1 cellular context compared by ENCODE assay signal in the genomic region with DNA sequence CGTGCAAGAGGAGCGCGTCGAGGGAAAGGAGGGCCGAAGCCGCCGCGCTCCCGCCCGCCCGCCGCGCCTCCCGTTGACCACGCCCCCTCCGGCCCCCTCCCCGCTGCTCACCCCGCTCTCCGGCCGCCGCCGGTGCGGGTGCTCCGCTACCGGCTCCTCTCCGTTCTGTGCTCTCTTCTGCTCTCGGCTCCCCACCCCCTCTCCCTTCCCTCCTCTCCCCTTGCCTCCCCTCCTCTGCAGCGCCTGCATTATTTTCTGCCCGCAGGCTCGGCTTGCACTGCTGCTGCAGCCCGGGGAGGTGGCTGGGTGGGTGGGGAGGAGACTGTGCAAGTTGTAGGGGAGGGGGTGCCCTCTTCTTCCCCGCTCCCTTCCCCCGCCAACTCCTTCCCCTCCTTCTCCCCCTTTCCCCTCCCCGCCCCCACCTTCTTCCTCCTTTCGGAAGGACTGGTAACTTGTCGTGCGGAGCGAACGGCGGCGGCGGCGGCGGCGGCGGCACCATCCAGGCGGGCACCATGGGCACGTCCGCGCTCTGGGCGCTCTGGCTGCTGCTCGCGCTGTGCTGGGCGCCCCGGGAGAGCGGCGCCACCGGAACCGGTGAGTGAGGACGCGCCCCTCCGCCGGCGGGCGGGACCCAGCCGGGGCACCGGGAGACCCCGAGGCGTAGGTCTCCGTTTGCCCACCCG.
TF ChIP-seq lines count a peak whose summit lies in the region.

A gene (plus strand): TSS at position 110 of the 683 bp plus-strand sequence. CDS start 403 bp downstream, at position 513.

TF ChIP-seq in GM12878, 131 proteins besides CTCF, POLR2A, EP300 and RAD21 (continued from another document):
- TF ChIP-seq, protein P1, sequence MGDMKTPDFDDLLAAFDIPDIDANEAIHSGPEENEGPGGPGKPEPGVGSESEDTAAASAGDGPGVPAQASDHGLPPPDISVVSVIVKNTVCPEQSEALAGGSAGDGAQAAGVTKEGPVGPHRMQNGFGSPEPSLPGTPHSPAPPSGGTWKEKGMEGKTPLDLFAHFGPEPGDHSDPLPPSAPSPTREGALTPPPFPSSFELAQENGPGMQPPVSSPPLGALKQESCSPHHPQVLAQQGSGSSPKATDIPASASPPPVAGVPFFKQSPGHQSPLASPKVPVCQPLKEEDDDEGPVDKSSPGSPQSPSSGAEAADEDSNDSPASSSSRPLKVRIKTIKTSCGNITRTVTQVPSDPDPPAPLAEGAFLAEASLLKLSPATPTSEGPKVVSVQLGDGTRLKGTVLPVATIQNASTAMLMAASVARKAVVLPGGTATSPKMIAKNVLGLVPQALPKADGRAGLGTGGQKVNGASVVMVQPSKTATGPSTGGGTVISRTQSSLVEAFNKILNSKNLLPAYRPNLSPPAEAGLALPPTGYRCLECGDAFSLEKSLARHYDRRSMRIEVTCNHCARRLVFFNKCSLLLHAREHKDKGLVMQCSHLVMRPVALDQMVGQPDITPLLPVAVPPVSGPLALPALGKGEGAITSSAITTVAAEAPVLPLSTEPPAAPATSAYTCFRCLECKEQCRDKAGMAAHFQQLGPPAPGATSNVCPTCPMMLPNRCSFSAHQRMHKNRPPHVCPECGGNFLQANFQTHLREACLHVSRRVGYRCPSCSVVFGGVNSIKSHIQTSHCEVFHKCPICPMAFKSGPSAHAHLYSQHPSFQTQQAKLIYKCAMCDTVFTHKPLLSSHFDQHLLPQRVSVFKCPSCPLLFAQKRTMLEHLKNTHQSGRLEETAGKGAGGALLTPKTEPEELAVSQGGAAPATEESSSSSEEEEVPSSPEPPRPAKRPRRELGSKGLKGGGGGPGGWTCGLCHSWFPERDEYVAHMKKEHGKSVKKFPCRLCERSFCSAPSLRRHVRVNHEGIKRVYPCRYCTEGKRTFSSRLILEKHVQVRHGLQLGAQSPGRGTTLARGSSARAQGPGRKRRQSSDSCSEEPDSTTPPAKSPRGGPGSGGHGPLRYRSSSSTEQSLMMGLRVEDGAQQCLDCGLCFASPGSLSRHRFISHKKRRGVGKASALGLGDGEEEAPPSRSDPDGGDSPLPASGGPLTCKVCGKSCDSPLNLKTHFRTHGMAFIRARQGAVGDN (IDR thresholded peaks at IDR 0.05), result no peak
- TF ChIP-seq EED (IDR thresholded peaks at IDR 0.05; ENCODE audit: low read depth) (no peak), ZNF217 (IDR thresholded peaks at IDR 0.05) (no peak), MEF2B (IDR thresholded peaks at IDR 0.05; ENCODE audit: partially characterized antibody, poor library complexity, severe bottlenecking) (no peak), HDAC6 (IDR thresholded peaks at IDR 0.05; ENCODE audit: unreplicated experiment) (no peak), NR2C2 (IDR thresholded peaks at IDR 0.05; ENCODE audit: borderline replicate concordance, control insufficient read depth, insufficient read length, low read depth) (no peak), TBL1XR1 (IDR thresholded peaks at IDR 0.05; ENCODE audit: low read depth, low read length) (no peak), SMAD1 (IDR thresholded peaks at IDR 0.05; ENCODE audit: low read depth, partially characterized antibody) (no peak), FOXK2 (IDR thresholded peaks at IDR 0.05) (no peak), BHLHE40 (IDR thresholded peaks at IDR 0.05; ENCODE audit: borderline replicate concordance in 1 of 2, low read depth in 2 of 2, low read length in 1 of 2) (no peak), KAT2A (conservative IDR thresholded peaks at IDR 0.05; ENCODE audit: control insufficient read depth, low read depth, low read length) (no peak), KDM1A (IDR thresholded peaks at IDR 0.05; ENCODE audit: borderline replicate concordance) (no peak)
- TF ChIP-seq, protein P2, sequence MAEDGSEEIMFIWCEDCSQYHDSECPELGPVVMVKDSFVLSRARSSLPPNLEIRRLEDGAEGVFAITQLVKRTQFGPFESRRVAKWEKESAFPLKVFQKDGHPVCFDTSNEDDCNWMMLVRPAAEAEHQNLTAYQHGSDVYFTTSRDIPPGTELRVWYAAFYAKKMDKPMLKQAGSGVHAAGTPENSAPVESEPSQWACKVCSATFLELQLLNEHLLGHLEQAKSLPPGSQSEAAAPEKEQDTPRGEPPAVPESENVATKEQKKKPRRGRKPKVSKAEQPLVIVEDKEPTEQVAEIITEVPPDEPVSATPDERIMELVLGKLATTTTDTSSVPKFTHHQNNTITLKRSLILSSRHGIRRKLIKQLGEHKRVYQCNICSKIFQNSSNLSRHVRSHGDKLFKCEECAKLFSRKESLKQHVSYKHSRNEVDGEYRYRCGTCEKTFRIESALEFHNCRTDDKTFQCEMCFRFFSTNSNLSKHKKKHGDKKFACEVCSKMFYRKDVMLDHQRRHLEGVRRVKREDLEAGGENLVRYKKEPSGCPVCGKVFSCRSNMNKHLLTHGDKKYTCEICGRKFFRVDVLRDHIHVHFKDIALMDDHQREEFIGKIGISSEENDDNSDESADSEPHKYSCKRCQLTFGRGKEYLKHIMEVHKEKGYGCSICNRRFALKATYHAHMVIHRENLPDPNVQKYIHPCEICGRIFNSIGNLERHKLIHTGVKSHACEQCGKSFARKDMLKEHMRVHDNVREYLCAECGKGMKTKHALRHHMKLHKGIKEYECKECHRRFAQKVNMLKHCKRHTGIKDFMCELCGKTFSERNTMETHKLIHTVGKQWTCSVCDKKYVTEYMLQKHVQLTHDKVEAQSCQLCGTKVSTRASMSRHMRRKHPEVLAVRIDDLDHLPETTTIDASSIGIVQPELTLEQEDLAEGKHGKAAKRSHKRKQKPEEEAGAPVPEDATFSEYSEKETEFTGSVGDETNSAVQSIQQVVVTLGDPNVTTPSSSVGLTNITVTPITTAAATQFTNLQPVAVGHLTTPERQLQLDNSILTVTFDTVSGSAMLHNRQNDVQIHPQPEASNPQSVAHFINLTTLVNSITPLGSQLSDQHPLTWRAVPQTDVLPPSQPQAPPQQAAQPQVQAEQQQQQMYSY (CRISPR knock-in tag; IDR thresholded peaks at IDR 0.05), result no peak
- TF ChIP-seq, protein P3, sequence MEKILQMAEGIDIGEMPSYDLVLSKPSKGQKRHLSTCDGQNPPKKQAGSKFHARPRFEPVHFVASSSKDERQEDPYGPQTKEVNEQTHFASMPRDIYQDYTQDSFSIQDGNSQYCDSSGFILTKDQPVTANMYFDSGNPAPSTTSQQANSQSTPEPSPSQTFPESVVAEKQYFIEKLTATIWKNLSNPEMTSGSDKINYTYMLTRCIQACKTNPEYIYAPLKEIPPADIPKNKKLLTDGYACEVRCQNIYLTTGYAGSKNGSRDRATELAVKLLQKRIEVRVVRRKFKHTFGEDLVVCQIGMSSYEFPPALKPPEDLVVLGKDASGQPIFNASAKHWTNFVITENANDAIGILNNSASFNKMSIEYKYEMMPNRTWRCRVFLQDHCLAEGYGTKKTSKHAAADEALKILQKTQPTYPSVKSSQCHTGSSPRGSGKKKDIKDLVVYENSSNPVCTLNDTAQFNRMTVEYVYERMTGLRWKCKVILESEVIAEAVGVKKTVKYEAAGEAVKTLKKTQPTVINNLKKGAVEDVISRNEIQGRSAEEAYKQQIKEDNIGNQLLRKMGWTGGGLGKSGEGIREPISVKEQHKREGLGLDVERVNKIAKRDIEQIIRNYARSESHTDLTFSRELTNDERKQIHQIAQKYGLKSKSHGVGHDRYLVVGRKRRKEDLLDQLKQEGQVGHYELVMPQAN (conservative IDR thresholded peaks at IDR 0.05), result no peak
- TF ChIP-seq, protein P4, sequence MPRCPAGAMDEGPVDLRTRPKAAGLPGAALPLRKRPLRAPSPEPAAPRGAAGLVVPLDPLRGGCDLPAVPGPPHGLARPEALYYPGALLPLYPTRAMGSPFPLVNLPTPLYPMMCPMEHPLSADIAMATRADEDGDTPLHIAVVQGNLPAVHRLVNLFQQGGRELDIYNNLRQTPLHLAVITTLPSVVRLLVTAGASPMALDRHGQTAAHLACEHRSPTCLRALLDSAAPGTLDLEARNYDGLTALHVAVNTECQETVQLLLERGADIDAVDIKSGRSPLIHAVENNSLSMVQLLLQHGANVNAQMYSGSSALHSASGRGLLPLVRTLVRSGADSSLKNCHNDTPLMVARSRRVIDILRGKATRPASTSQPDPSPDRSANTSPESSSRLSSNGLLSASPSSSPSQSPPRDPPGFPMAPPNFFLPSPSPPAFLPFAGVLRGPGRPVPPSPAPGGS (IDR thresholded peaks at IDR 0.05; ENCODE audit: borderline replicate concordance, insufficient read depth, low read depth, low read length, poor library complexity, severe bottlenecking), result no peak
- TF ChIP-seq, protein P5, sequence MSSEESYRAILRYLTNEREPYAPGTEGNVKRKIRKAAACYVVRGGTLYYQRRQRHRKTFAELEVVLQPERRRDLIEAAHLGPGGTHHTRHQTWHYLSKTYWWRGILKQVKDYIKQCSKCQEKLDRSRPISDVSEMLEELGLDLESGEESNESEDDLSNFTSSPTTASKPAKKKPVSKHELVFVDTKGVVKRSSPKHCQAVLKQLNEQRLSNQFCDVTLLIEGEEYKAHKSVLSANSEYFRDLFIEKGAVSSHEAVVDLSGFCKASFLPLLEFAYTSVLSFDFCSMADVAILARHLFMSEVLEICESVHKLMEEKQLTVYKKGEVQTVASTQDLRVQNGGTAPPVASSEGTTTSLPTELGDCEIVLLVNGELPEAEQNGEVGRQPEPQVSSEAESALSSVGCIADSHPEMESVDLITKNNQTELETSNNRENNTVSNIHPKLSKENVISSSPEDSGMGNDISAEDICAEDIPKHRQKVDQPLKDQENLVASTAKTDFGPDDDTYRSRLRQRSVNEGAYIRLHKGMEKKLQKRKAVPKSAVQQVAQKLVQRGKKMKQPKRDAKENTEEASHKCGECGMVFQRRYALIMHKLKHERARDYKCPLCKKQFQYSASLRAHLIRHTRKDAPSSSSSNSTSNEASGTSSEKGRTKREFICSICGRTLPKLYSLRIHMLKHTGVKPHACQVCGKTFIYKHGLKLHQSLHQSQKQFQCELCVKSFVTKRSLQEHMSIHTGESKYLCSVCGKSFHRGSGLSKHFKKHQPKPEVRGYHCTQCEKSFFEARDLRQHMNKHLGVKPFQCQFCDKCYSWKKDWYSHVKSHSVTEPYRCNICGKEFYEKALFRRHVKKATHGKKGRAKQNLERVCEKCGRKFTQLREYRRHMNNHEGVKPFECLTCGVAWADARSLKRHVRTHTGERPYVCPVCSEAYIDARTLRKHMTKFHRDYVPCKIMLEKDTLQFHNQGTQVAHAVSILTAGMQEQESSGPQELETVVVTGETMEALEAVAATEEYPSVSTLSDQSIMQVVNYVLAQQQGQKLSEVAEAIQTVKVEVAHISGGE (CRISPR knock-in tag; IDR thresholded peaks at IDR 0.05), result no peak
- TF ChIP-seq, protein P6, sequence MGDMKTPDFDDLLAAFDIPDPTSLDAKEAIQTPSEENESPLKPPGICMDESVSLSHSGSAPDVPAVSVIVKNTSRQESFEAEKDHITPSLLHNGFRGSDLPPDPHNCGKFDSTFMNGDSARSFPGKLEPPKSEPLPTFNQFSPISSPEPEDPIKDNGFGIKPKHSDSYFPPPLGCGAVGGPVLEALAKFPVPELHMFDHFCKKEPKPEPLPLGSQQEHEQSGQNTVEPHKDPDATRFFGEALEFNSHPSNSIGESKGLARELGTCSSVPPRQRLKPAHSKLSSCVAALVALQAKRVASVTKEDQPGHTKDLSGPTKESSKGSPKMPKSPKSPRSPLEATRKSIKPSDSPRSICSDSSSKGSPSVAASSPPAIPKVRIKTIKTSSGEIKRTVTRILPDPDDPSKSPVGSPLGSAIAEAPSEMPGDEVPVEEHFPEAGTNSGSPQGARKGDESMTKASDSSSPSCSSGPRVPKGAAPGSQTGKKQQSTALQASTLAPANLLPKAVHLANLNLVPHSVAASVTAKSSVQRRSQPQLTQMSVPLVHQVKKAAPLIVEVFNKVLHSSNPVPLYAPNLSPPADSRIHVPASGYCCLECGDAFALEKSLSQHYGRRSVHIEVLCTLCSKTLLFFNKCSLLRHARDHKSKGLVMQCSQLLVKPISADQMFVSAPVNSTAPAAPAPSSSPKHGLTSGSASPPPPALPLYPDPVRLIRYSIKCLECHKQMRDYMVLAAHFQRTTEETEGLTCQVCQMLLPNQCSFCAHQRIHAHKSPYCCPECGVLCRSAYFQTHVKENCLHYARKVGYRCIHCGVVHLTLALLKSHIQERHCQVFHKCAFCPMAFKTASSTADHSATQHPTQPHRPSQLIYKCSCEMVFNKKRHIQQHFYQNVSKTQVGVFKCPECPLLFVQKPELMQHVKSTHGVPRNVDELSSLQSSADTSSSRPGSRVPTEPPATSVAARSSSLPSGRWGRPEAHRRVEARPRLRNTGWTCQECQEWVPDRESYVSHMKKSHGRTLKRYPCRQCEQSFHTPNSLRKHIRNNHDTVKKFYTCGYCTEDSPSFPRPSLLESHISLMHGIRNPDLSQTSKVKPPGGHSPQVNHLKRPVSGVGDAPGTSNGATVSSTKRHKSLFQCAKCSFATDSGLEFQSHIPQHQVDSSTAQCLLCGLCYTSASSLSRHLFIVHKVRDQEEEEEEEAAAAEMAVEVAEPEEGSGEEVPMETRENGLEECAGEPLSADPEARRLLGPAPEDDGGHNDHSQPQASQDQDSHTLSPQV (IDR thresholded peaks at IDR 0.05), result no peak
- TF ChIP-seq, protein P7, sequence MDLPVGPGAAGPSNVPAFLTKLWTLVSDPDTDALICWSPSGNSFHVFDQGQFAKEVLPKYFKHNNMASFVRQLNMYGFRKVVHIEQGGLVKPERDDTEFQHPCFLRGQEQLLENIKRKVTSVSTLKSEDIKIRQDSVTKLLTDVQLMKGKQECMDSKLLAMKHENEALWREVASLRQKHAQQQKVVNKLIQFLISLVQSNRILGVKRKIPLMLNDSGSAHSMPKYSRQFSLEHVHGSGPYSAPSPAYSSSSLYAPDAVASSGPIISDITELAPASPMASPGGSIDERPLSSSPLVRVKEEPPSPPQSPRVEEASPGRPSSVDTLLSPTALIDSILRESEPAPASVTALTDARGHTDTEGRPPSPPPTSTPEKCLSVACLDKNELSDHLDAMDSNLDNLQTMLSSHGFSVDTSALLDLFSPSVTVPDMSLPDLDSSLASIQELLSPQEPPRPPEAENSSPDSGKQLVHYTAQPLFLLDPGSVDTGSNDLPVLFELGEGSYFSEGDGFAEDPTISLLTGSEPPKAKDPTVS (IDR thresholded peaks at IDR 0.05; ENCODE audit: low read depth, low read length), result no peak
